ENCODE assay signal across 9 cellular contexts in genomic region chr12:56257071-56257470, GRCh38. TPM values are rescaled to one million over a fixed set of nuclear protein-coding genes. Genes with fewer than 3 reads are reported as not detected.
A peak's percentile ranks its signal among the peaks of the same experiment; 100 is the strongest.
DNase-seq lines count a peak whose midpoint lies in the region; ATAC-seq and TF ChIP-seq lines count a peak whose summit lies in the region.
"Had no signal": no experiment of that assay in that cellular context is flagged by ENCODE, and none has a peak within 500 bp of the region (broad histone marks: within the 10 kb centered on the region; RNA-seq: fewer than 3 reads in every experiment).

No MANE protein-coding gene starts in this region.

- H3K27me3 ChIP-seq in GM23248 (replicated peaks; ENCODE audit: insufficient read depth) (no peaks in the 10 kb centered on the region), WERI-Rb-1 (ENCODE audit: insufficient read depth, low read depth, severe bottlenecking) (no peaks in the 10 kb centered on the region), gastroesophageal sphincter (no peaks in the 10 kb centered on the region), skeletal muscle satellite cell (ENCODE audit: control insufficient read depth, insufficient read depth, low read length) (no peaks in the 10 kb centered on the region)

- H2AFZ ChIP-seq in GM23248 = no peak overlapping the region

- peaks cover 33% of the 10 kb centered on the region for H3K4me1 ChIP-seq in GM23248 (ENCODE audit: insufficient read depth)
- peaks cover 4 to 34% (median 21%) of the 10 kb centered on the region in 3 donors for H3K4me1 ChIP-seq in gastroesophageal sphincter
- H3K4me1 ChIP-seq in skeletal muscle satellite cell (ENCODE audit: control insufficient read depth, insufficient read depth, low read length) = peaks cover 43% of the 10 kb centered on the region

- TF ChIP-seq CTCF in WERI-Rb-1 (IDR thresholded peaks at IDR 0.05; ENCODE audit: low read depth, low read length) (no peak), gastroesophageal sphincter (IDR thresholded peaks at IDR 0.05) (no peak)

- TF ChIP-seq EP300 in gastroesophageal sphincter (IDR thresholded peaks at IDR 0.05) = no peak

- no peaks in the 10 kb centered on the region for H3K9me3 ChIP-seq in GM23248 (ENCODE audit: low read depth)
- no peaks in the 10 kb centered on the region for H3K9me3 ChIP-seq in WERI-Rb-1 (ENCODE audit: severe bottlenecking)
- H3K9me3 ChIP-seq in gastroesophageal sphincter = no peaks in the 10 kb centered on the region
- H3K9me3 ChIP-seq in skeletal muscle satellite cell (replicated peaks; ENCODE audit: low read length) = no peaks in the 10 kb centered on the region

- no peak for TF ChIP-seq POLR2A in gastroesophageal sphincter (IDR thresholded peaks at IDR 0.05)

- DNase-seq in GM23248 (peak; percentile 31), WERI-Rb-1 (no peak), NCI-H146 treated with DMSO at 0.1 percent for 48 hours (lab: John Stamatoyannopoulos, UW; ENCODE audit: unreplicated experiment) (no peak), SHP77 treated with DMSO at 0.1 percent for 48 hours (lab: John Stamatoyannopoulos, UW) (no peak), left lobe of liver (ENCODE audit: low spot score) (no peak)

- H3K4me2 ChIP-seq in GM23248 (ENCODE audit: unreplicated experiment) = peak overlapping the region; percentile 97
- H3K4me2 ChIP-seq in skeletal muscle satellite cell (ENCODE audit: low read length) = peak overlapping the region; percentile 95

- in situ Hi-C loops in GM23248 (cut with MboI) = no loop called here

- H3K36me3 ChIP-seq in GM23248 (ENCODE audit: low read depth) = peaks cover 38% of the 10 kb centered on the region
- H3K36me3 ChIP-seq in WERI-Rb-1 = peaks cover 49% of the 10 kb centered on the region
- peaks cover 0 to 48% of the 10 kb centered on the region in 2 donors for H3K36me3 ChIP-seq in gastroesophageal sphincter
- peaks cover 53% of the 10 kb centered on the region for H3K36me3 ChIP-seq in skeletal muscle satellite cell (ENCODE audit: insufficient read depth, low read length)

- ATAC-seq in gastroesophageal sphincter (no peak), HG02840 (IDR thresholded peaks at IDR 0.05; ENCODE audit: low FRiP score, unreplicated experiment) (no peak), left lobe of liver (no peak)

- peak overlapping the region; percentile 70 for H3K27ac ChIP-seq in GM23248
- H3K27ac ChIP-seq in WERI-Rb-1 = peak overlapping the region; percentile 96; the same call in 1 of the 2 replicates
- H3K27ac ChIP-seq in gastroesophageal sphincter = peak overlapping the region in 3 of 4 donors; percentile 88 to 96 (median 95)

- no peaks in the 10 kb centered on the region for H3K9me2 ChIP-seq in GM23248 (ENCODE audit: insufficient read depth)

- H3F3A ChIP-seq in GM23248 (ENCODE audit: insufficient read depth) = peaks cover 47% of the 10 kb centered on the region

- peaks cover 58% of the 10 kb centered on the region for H3K79me2 ChIP-seq in GM23248 (ENCODE audit: insufficient read depth)

- no peaks in the 10 kb centered on the region for H4K20me1 ChIP-seq in GM23248 (ENCODE audit: insufficient read depth)

- WGBS in GM23248 (ENCODE audit: low coverage in 1 of 2, low lambda C conversion rate in 2 of 2, missing lambda C conversion rate in 2 of 2), 2 experiments = 16 to 19% methylated on average over 8 of the region's 8 CpGs
- WGBS in gastroesophageal sphincter (ENCODE audit: low coverage in 1 of 2), 2 donors = 30% methylated on average over 6 of the region's 8 CpGs; no CpG with 5 or more reads in 1 of the 2 donors

- H3K9ac ChIP-seq in GM23248 = peak overlapping the region; percentile 81
- H3K9ac ChIP-seq in skeletal muscle satellite cell (ENCODE audit: low read depth, low read length) = peak overlapping the region; percentile 92

- peak overlapping the region; percentile 96 for H3K4me3 ChIP-seq in GM23248
- peak overlapping the region; percentile 64 for H3K4me3 ChIP-seq in WERI-Rb-1 (ENCODE audit: low read depth, low read length)
- peak overlapping the region; percentile 82 to 96 for H3K4me3 ChIP-seq in gastroesophageal sphincter
- H3K4me3 ChIP-seq in skeletal muscle satellite cell (ENCODE audit: low read length) = peak overlapping the region; percentile 98

RNA-seq across cellular contexts. Expression of gene ANKRD52, which starts 1.1 kb away (rescaled TPM):
- total RNA-seq in GM23248 (2014; rRNA removed; shearing (Covaris generic)) = 24.5 and 26.9 TPM in 2 replicates
- polyA plus RNA-seq in GM23248 (2016; fragmentation: Nextera tagmentation; extraction: Ambion mirVana) = 61.5 and 61.7 TPM in 2 replicates
- 10 to 100 TPM; 12.9 to 37.8 (median 15.6) TPM for total RNA-seq in gastroesophageal sphincter
- total RNA-seq in skeletal muscle satellite cell (2012; rRNA removed) = 18.5 and 21.4 TPM in 2 replicates
- total RNA-seq in left lobe of liver = 12.9 TPM

RNA-seq across cellular contexts. Expression of gene COQ10A, which starts 9.7 kb away (rescaled TPM):
- 8.2 and 10.3 TPM in 2 replicates for total RNA-seq in GM23248 (2014; rRNA removed; shearing (Covaris generic))
- polyA plus RNA-seq in GM23248 (2016; fragmentation: Nextera tagmentation; extraction: Ambion mirVana) = 9.6 and 9.8 TPM in 2 replicates
- total RNA-seq in gastroesophageal sphincter = 10 to 100 TPM in 3 of 4 donors, 1 to 10 TPM in 1; 9.3 to 18.4 (median 12.5) TPM
- 3.8 and 5.9 TPM in 2 replicates for total RNA-seq in skeletal muscle satellite cell (2012; rRNA removed)
- 24.8 TPM for total RNA-seq in left lobe of liver

RNA-seq across cellular contexts. Expression of gene SLC39A5, which starts 27.2 kb away (rescaled TPM):
- total RNA-seq in GM23248 (2014; rRNA removed; shearing (Covaris generic)) = not detected in 2 replicates
- polyA plus RNA-seq in GM23248 (2016; fragmentation: Nextera tagmentation; extraction: Ambion mirVana) = not detected in 2 replicates
- total RNA-seq in gastroesophageal sphincter (1 to 10 TPM in 1 of 4 donors, not detected in 3; 1.7 TPM), left lobe of liver (227 TPM)
- not detected in 2 replicates for total RNA-seq in skeletal muscle satellite cell (2012; rRNA removed)
- total RNA-seq: SK-MEL-5 had no signal

RNA-seq across cellular contexts. Expression of gene NABP2, which starts 32.9 kb away (rescaled TPM):
- total RNA-seq in GM23248 (2014; rRNA removed; shearing (Covaris generic)) = 29.9 and 42.1 TPM in 2 replicates
- polyA plus RNA-seq in GM23248 (2016; fragmentation: Nextera tagmentation; extraction: Ambion mirVana) = 40.1 and 40.4 TPM in 2 replicates
- total RNA-seq in gastroesophageal sphincter (10 to 100 TPM; 23.7 to 34.7 (median 28.8) TPM), left lobe of liver (16.0 TPM)
- total RNA-seq in skeletal muscle satellite cell (2012; rRNA removed) = 25.3 and 29.7 TPM in 2 replicates

RNA-seq across cellular contexts. Expression of gene RNF41, which starts 35.3 kb away (rescaled TPM):
- total RNA-seq in GM23248 (2014; rRNA removed; shearing (Covaris generic)) = 120 and 125 TPM in 2 replicates
- 37.6 and 39.4 TPM in 2 replicates for polyA plus RNA-seq in GM23248 (2016; fragmentation: Nextera tagmentation; extraction: Ambion mirVana)
- total RNA-seq in gastroesophageal sphincter (100 to 1,000 TPM in 2 of 4 donors, 10 to 100 TPM in 2; 63.7 to 119 (median 102) TPM), left lobe of liver (13.2 TPM)
- total RNA-seq in skeletal muscle satellite cell (2012; rRNA removed) = 55.0 and 59.4 TPM in 2 replicates

Comparison
In these comparisons a context has a peak if more than half of its experiments do, and no peak if none do; other contexts are left out.
1. RNA of gene SLC39A5, which starts 27.2 kb away (total RNA-seq): 227 TPM in left lobe of liver (single experiment); 1.7 TPM in gastroesophageal sphincter and not detected in GM23248; every median in the first group is over 10 times any median in the second.
2. Peak in every context shown above with its lines, with median percentiles within 50 percentile points of each other: H3K27ac ChIP-seq and H3K4me3 ChIP-seq.